ENCODE assay signal across 30 cellular contexts in the genomic region with DNA sequence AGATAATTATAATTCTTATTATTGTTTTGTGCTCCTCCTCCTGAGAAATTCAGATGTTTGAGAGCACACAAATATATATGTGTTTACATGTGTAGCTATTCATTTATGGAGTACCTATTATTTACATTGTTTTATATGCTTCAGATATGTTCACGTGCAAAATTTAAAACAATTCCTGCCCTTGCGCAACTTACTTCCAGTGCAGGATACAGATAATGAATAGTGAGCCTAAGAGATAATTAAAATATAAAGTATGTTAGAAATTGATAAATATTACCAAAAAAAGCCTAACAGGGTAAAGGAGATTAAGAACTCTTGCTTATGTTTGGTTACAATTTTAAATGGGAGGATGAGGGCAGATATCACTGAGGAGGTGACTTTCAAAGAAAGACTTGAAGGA.
"Had no signal": no experiment of that assay in that cellular context is flagged by ENCODE, and none has a peak within 500 bp of the region (broad histone marks: within the 10 kb centered on the region; RNA-seq: fewer than 3 reads in every experiment).

No MANE protein-coding gene starts in this region.

- H3K4me1 ChIP-seq: breast epithelium had no signal

- H3K27ac ChIP-seq: adrenal gland, ascending aorta, breast epithelium, coronary artery, dorsolateral prefrontal cortex, heart right ventricle, hepatocyte had no signal

- H3K9me3 ChIP-seq: adrenal gland, ascending aorta, breast epithelium, esophagus squamous epithelium, gastroesophageal sphincter, heart right ventricle had no signal

- H3K4me3 ChIP-seq: adrenal gland, ascending aorta, breast epithelium, cardiac muscle cell, coronary artery, dorsolateral prefrontal cortex, esophagus squamous epithelium, gastroesophageal sphincter, heart right ventricle, hepatocyte had no signal

- DNase-seq: activated CD4-positive, alpha-beta memory T cell treated with anti-CD3 and anti-CD28 coated beads for 36 hours; activated CD4-positive, alpha-beta T cell treated with anti-CD3 and anti-CD28 coated beads for 36 hours; activated CD4-positive, alpha-beta T cell treated with anti-CD3 and anti-CD28 coated beads, Interleukin-2, amount 10 ng/mL, durations not matched to agents 24 days and 14 days; activated CD4-positive, CD25-positive, alpha-beta regulatory T cell; activated CD4-positive, CD25-positive, alpha-beta regulatory T cell treated with anti-CD3 and anti-CD28 coated beads, Interleukin-2, amount 50 U/mL, for 72 hours; activated CD8-positive, alpha-beta memory T cell treated with anti-CD3 and anti-CD28 coated beads, Interleukin-2, amount 10 ng/mL, durations not matched to agents 7 days and 5 days; activated CD8-positive, alpha-beta memory T cell treated with anti-CD3 and anti-CD28 coated beads, Interleukin-2, amount 50 U/mL, for 4 hours; activated CD8-positive, alpha-beta T cell treated with anti-CD3 and anti-CD28 coated beads, Interleukin-2, amount 10 ng/mL, durations not matched to agents 7 days and 5 days; activated effector memory CD4-positive, alpha-beta T cell treated with anti-CD3 and anti-CD28 coated beads, Interleukin-2, amount 50 U/mL, for 16 hours; activated naive CD4-positive, alpha-beta T cell treated with anti-CD3 and anti-CD28 coated beads for 36 hours; activated naive CD8-positive, alpha-beta T cell treated with anti-CD3 and anti-CD28 coated beads for 36 hours; activated naive CD8-positive, alpha-beta T cell treated with anti-CD3 and anti-CD28 coated beads, Interleukin-2, amount 50 U/mL, for 24 hours; activated T-cell treated with anti-CD3 and anti-CD28 coated beads, Interleukin-2, amount 50 U/mL, for 1 hour; activated T-cell treated with anti-CD3 and anti-CD28 coated beads, Interleukin-2, amount 50 U/mL, for 48 hours; adrenal gland; central memory CD4-positive, alpha-beta T cell; cerebellar nuclear complex; dorsolateral prefrontal cortex; effector memory CD4-positive, alpha-beta T cell; esophagus squamous epithelium; foreskin melanocyte; heart right ventricle; T-helper 17 cell; T1000 had no signal

- H3K27me3 ChIP-seq: adrenal gland, ascending aorta, breast epithelium, cardiac muscle cell, dorsolateral prefrontal cortex, esophagus squamous epithelium, gastroesophageal sphincter, heart right ventricle, hepatocyte had no signal

- H3K36me3 ChIP-seq: adrenal gland, ascending aorta, breast epithelium, cardiac muscle cell, esophagus squamous epithelium, gastroesophageal sphincter, heart right ventricle had no signal

- H3K79me2 ChIP-seq: hepatocyte had no signal

- ATAC-seq: activated CD4-positive, alpha-beta T cell treated with anti-CD3 and anti-CD28 coated beads for 36 hours; activated CD8-positive, alpha-beta memory T cell treated with anti-CD3 and anti-CD28 coated beads, Interleukin-2, amount 10 ng/mL, durations not matched to agents 7 days and 5 days; activated CD8-positive, alpha-beta T cell treated with anti-CD3 and anti-CD28 coated beads, Interleukin-2, amount 10 ng/mL, durations not matched to agents 7 days and 5 days; activated naive CD8-positive, alpha-beta T cell treated with anti-CD3 and anti-CD28 coated beads, Interleukin-2, amount 50 U/mL, for 24 hours; gastroesophageal sphincter; heart right ventricle; T-helper 17 cell had no signal

- H3K4me2 ChIP-seq: hepatocyte had no signal

- H2AFZ ChIP-seq: hepatocyte had no signal
